ENCODE assay signal across 16 cellular contexts in genomic region chrX:50200907-50201306, GRCh38. TPM values are rescaled to one million over a fixed set of nuclear protein-coding genes. Genes with fewer than 3 reads are reported as not detected.
DNase-seq lines count a peak whose midpoint lies in the region; ATAC-seq and TF ChIP-seq lines count a peak whose summit lies in the region.
"Had no signal": no experiment of that assay in that cellular context is flagged by ENCODE, and none has a peak within 500 bp of the region (broad histone marks: within the 10 kb centered on the region; RNA-seq: fewer than 3 reads in every experiment).

AKAP4 (minus strand) TSS chrX:50201007; CDS start chrX:50200889, 118 bp downstream.

- H3K4me3 Mint-ChIP-seq in Calu3 (ENCODE audit: low read depth, unreplicated experiment), result no peak within 1 kb of the TSS
- H3K4me3 Mint-ChIP-seq: CD4-positive, alpha-beta memory T cell had no signal

- no peaks in the 10 kb centered on the region for H3K9me3 Mint-ChIP-seq in Calu3 (ENCODE audit: low read depth, unreplicated experiment)
- H3K9me3 Mint-ChIP-seq: CD4-positive, alpha-beta memory T cell had no signal

- H3K4me2 ChIP-seq in Loucy (ENCODE audit: low read depth, low read length, poor library complexity, severe bottlenecking) (no peak within 1 kb of the TSS), smooth muscle cell (no peak within 1 kb of the TSS)
- H3K4me2 ChIP-seq: A549 had no signal

- intact Hi-C loops in Calu3 (cut with micrococcal nuclease; ENCODE audit: unreplicated experiment), result loop anchor here (5.0 kb wide), 1 partner anchor 49 kb away; no protein-coding TSS in a partner anchor

- no peaks in the 10 kb centered on the region for H4K20me1 ChIP-seq in Loucy (ENCODE audit: insufficient read depth, low read length, poor library complexity, severe bottlenecking)
- H4K20me1 ChIP-seq in smooth muscle cell (ENCODE audit: low read depth), result no peaks in the 10 kb centered on the region

- H3K4me1 ChIP-seq in Loucy (ENCODE audit: insufficient read depth, low read length, poor library complexity, severe bottlenecking) (peaks cover 5% of the 10 kb centered on the region), mesodermal cell (ENCODE audit: control insufficient read depth, insufficient read depth, low read length, poor library complexity, severe bottlenecking) (peaks cover 20% of the 10 kb centered on the region), smooth muscle cell (ENCODE audit: low read depth) (no peaks in the 10 kb centered on the region)
- H3K4me1 ChIP-seq: A549 had no signal

- no peaks in the 10 kb centered on the region for H3K27me3 Mint-ChIP-seq in Calu3 (ENCODE audit: unreplicated experiment)

- DNase-seq in Calu3 (no peak), smooth muscle cell (lab: John Stamatoyannopoulos, UW; ENCODE audit: unreplicated experiment) (no peak), NCI-H510A (lab: John Stamatoyannopoulos, UW) (no peak), G401 (ENCODE audit: low spot score) (no peak)
- DNase-seq: BE2C; CD4-positive, alpha-beta memory T cell; DMS53 had no signal

- H3K27me3 ChIP-seq in Loucy (ENCODE audit: insufficient read depth, low read length, poor library complexity, severe bottlenecking) (no peaks in the 10 kb centered on the region), smooth muscle cell (ENCODE audit: low read depth) (no peaks in the 10 kb centered on the region)
- H3K27me3 ChIP-seq: BE2C had no signal

- peak within 1 kb of the TSS; percentile 60; the same call in 1 of the 2 replicates for H2AFZ ChIP-seq in Loucy (ENCODE audit: low read length)
- no peak within 1 kb of the TSS for H2AFZ ChIP-seq in smooth muscle cell (ENCODE audit: low read depth)

- peak within 1 kb of the TSS; percentile 90 for H3K27ac ChIP-seq in mesodermal cell (ENCODE audit: low read depth, low read length, severe bottlenecking)
- peak within 1 kb of the TSS; percentile 47 for H3K27ac ChIP-seq in smooth muscle cell (ENCODE audit: low read depth)
- H3K27ac ChIP-seq: A549, C4-2B, HL-60 had no signal

- CTCF ChIA-PET in Calu3 (lab: Charles Lee), result no interaction called here

- BruUV-seq in Calu3 (replicated peaks; lab: Mats Ljungman, UMichigan), result no TSS peak

- H3K9me3 ChIP-seq in Loucy (ENCODE audit: insufficient read depth, low read depth, low read length) (no peaks in the 10 kb centered on the region), mesodermal cell (ENCODE audit: control insufficient read depth, low read length) (no peaks in the 10 kb centered on the region), smooth muscle cell (replicated peaks; ENCODE audit: low read depth) (no peaks in the 10 kb centered on the region)
- H3K9me3 ChIP-seq: A549, BE2C had no signal

- H3K4me1 Mint-ChIP-seq in Calu3 (ENCODE audit: low read depth, unreplicated experiment), result peaks cover 32% of the 10 kb centered on the region

- H3K36me3 ChIP-seq in Loucy (ENCODE audit: insufficient read depth, low read length) (no peaks in the 10 kb centered on the region), mesodermal cell (ENCODE audit: control insufficient read depth, insufficient read depth, low read length) (no peaks in the 10 kb centered on the region), smooth muscle cell (ENCODE audit: low read depth) (no peaks in the 10 kb centered on the region)
- H3K36me3 ChIP-seq: BE2C had no signal

- no peaks in the 10 kb centered on the region for H3F3A ChIP-seq in Loucy (ENCODE audit: low read depth)
- H3F3A ChIP-seq in smooth muscle cell (ENCODE audit: low read depth), result no peaks in the 10 kb centered on the region

- TF ChIP-seq CTCF in Calu3 (IDR thresholded peaks at IDR 0.05; ENCODE audit: unreplicated experiment) (no peak), Loucy (conservative IDR thresholded peaks at IDR 0.05; ENCODE audit: low read length) (no peak), smooth muscle cell (IDR thresholded peaks at IDR 0.05; ENCODE audit: borderline replicate concordance, insufficient read depth, poor library complexity, severe bottlenecking) (no peak)

- H3K4me3 ChIP-seq in Loucy (ENCODE audit: low read length, poor library complexity, severe bottlenecking) (no peak within 1 kb of the TSS), mesodermal cell (ENCODE audit: extremely low read depth, insufficient read depth, low read length, poor library complexity, severe bottlenecking) (no peak within 1 kb of the TSS), smooth muscle cell (no peak within 1 kb of the TSS)
- H3K4me3 ChIP-seq: A549 had no signal

- no CpG with 5 or more reads among the region's 1 CpG for WGBS in mesodermal cell (ENCODE audit: insufficient coverage in 2 of 2), 2 experiments
- 84% methylated on average over 1 of the region's 1 CpG for WGBS in smooth muscle cell (ENCODE audit: low lambda C conversion rate)

- H3K79me2 ChIP-seq in Loucy (ENCODE audit: insufficient read depth, low read length) (no peaks in the 10 kb centered on the region), smooth muscle cell (ENCODE audit: low read depth) (no peaks in the 10 kb centered on the region)

- in situ Hi-C loops in G401 (cut with HindIII; ENCODE audit: low sequenced_read_pairs), result no loop called here

- ATAC-seq in GM19395 (IDR thresholded peaks at IDR 0.05; ENCODE audit: unreplicated experiment), result no peak
- ATAC-seq: A549, HCT116 had no signal

- H3K36me3 Mint-ChIP-seq in Calu3 (ENCODE audit: insufficient read depth, unreplicated experiment), result peaks cover 9% of the 10 kb centered on the region

- no peaks in the 10 kb centered on the region for H3K9me2 ChIP-seq in Loucy (replicated peaks; ENCODE audit: low read depth, low read length)

- H3K9ac ChIP-seq in Loucy (ENCODE audit: low read depth, low read length, poor library complexity, severe bottlenecking), result no peak within 1 kb of the TSS
- no peak within 1 kb of the TSS for H3K9ac ChIP-seq in smooth muscle cell (ENCODE audit: low read depth)

- H3K27ac Mint-ChIP-seq in Calu3 (ENCODE audit: unreplicated experiment), result peak within 1 kb of the TSS; percentile 71

RNA-seq across cellular contexts. Expression of gene AKAP4, which starts in this region (rescaled TPM):
- total RNA-seq in Calu3 (2022) (not detected in 2 replicates), smooth muscle cell (not detected in 2 replicates)
- 0.52 TPM for polyA plus RNA-seq in mesodermal cell (2013, experiment 1 of 2)
- polyA plus RNA-seq in mesodermal cell (2013, experiment 2 of 2), result 0.71 TPM
- polyA plus RNA-seq in smooth muscle cell, result not detected in 2 replicates
- not detected in 2 replicates for total RNA-seq in G401 (2014; rRNA removed; shearing (Covaris generic))
- total RNA-seq: CD4-positive, alpha-beta memory T cell; H4 had no signal
- polyA plus RNA-seq: A549; AG04450; CD4-positive, alpha-beta memory T cell had no signal
